Comparison of ENCODE assay signal across 8 cellular contexts in genomic region chr4:2260336-2261109, GRCh38. TPM values are rescaled to one million over a fixed set of nuclear protein-coding genes. Genes with fewer than 3 reads are reported as not detected.
A peak's percentile ranks its signal among the peaks of the same experiment; 100 is the strongest.
DNase-seq lines count a peak whose midpoint lies in the region; ATAC-seq, FAIRE-seq and TF ChIP-seq lines count a peak whose summit lies in the region.

No MANE protein-coding gene starts in this region.

- H3K9me3 ChIP-seq in left ventricle myocardium inferior (replicated peaks) (no peaks in the 10 kb centered on the region), sigmoid colon (no peaks in the 10 kb centered on the region)

- no peaks in the 10 kb centered on the region for H3K36me3 ChIP-seq in GM23338 (ENCODE audit: insufficient read depth)
- no peaks in the 10 kb centered on the region for H3K36me3 ChIP-seq in left ventricle myocardium inferior
- H3K36me3 ChIP-seq in sigmoid colon, result peaks cover 0 to 7% (median 0%) of the 10 kb centered on the region in 4 donors

- H3K27me3 ChIP-seq in GM23338 (ENCODE audit: insufficient read depth), result 0 out of 2 replicates have a peak, but pooled peaks cover 4% of the 10 kb centered on the region
- no peaks in the 10 kb centered on the region for H3K27me3 ChIP-seq in left ventricle myocardium inferior (ENCODE audit: low read depth)
- H3K27me3 ChIP-seq in sigmoid colon, result no peaks in the 10 kb centered on the region

- H3K4me1 ChIP-seq in GM23338 (ENCODE audit: insufficient read depth) (no peaks in the 10 kb centered on the region), left ventricle myocardium inferior (peaks cover 91% of the 10 kb centered on the region), sigmoid colon (peaks cover 0 to 87% (median 73%) of the 10 kb centered on the region in 4 donors)

- H3K4me3 Mint-ChIP-seq in GM23338, result peak overlapping the region; percentile 65; the same call in 2 of the 3 replicates
- H3K4me3 Mint-ChIP-seq in activated T-cell treated with anti-CD3 and anti-CD28 coated beads, Interleukin-2, amount 50 U/mL, for 72 hours, result peak overlapping the region; percentile 79

- H3K27ac ChIP-seq in GM23338 (ENCODE audit: low read depth) (no peak overlapping the region), left ventricle myocardium inferior (replicated peaks) (peak overlapping the region; percentile 100), sigmoid colon (peak overlapping the region; percentile 87 to 96 (median 94))

- H3K9me3 Mint-ChIP-seq in GM23338, result no peaks in the 10 kb centered on the region
- H3K9me3 Mint-ChIP-seq in activated T-cell treated with anti-CD3 and anti-CD28 coated beads, Interleukin-2, amount 50 U/mL, for 72 hours, result no peaks in the 10 kb centered on the region

- intact Hi-C loops in left ventricle myocardium inferior (cut with micrococcal nuclease) (no loop called here), sigmoid colon (cut with DNase I) (loop anchor here (5.0 to 10.0 kb wide), 3 partner anchors 104 to 497 kb away; partner anchors contain the start of genes CFAP99, TNIP2 and ZFYVE28)

- peak overlapping the region; percentile 87 for H3K4me2 ChIP-seq in GM23338

- no peak for TF ChIP-seq CTCF in GM23338 (conservative IDR thresholded peaks at IDR 0.05; ENCODE audit: low read depth in 2 of 2)
- TF ChIP-seq CTCF in left ventricle myocardium inferior (IDR thresholded peaks at IDR 0.05; ENCODE audit: borderline replicate concordance), result no peak
- TF ChIP-seq CTCF in sigmoid colon (IDR thresholded peaks at IDR 0.05), result no peak

- H3K27ac Mint-ChIP-seq in GM23338, result no peak overlapping the region
- no peak overlapping the region for H3K27ac Mint-ChIP-seq in activated T-cell treated with anti-CD3 and anti-CD28 coated beads, Interleukin-2, amount 50 U/mL, for 72 hours

- no peaks in the 10 kb centered on the region for H3K79me2 ChIP-seq in GM23338 (replicated peaks; ENCODE audit: insufficient read depth)

- no peaks in the 10 kb centered on the region for H3F3A ChIP-seq in GM23338 (replicated peaks; ENCODE audit: low read depth)

- ATAC-seq in GM23338 (no peak), GM18520 (IDR thresholded peaks at IDR 0.05; ENCODE audit: unreplicated experiment) (no peak)
- ATAC-seq in activated T-cell treated with anti-CD3 and anti-CD28 coated beads, Interleukin-2, amount 50 U/mL, for 72 hours (replicated peaks in 1 of 2), result no peak

- no peaks in the 10 kb centered on the region for H3K36me3 Mint-ChIP-seq in GM23338 (ENCODE audit: low read depth)
- H3K36me3 Mint-ChIP-seq in activated T-cell treated with anti-CD3 and anti-CD28 coated beads, Interleukin-2, amount 50 U/mL, for 72 hours (ENCODE audit: insufficient read depth in 2 of 2), result no peaks in the 10 kb centered on the region

- FAIRE-seq in frontal cortex (lab: Jason Lieb, UNC) (no peak), GM19239 (lab: Jason Lieb, UNC) (no peak)

- peaks cover 13% of the 10 kb centered on the region for H3K4me1 Mint-ChIP-seq in GM23338
- no peaks in the 10 kb centered on the region for H3K4me1 Mint-ChIP-seq in activated T-cell treated with anti-CD3 and anti-CD28 coated beads, Interleukin-2, amount 50 U/mL, for 72 hours (ENCODE audit: low read depth)

- H3K9me2 ChIP-seq in GM23338 (ENCODE audit: insufficient read depth), result no peaks in the 10 kb centered on the region

- 46 to 50% methylated on average over 23 of the region's 23 CpGs for WGBS in sigmoid colon, 2 donors

- TF ChIP-seq EP300 in sigmoid colon (IDR thresholded peaks at IDR 0.05), result no peak

- H2AFZ ChIP-seq in GM23338, result no peak overlapping the region

- H3K27me3 Mint-ChIP-seq in GM23338 (ENCODE audit: insufficient read depth, low read depth, poor library complexity), result peaks cover 7% of the 10 kb centered on the region
- no peaks in the 10 kb centered on the region for H3K27me3 Mint-ChIP-seq in activated T-cell treated with anti-CD3 and anti-CD28 coated beads, Interleukin-2, amount 50 U/mL, for 72 hours (ENCODE audit: low read depth)

- no peaks in the 10 kb centered on the region for H4K20me1 ChIP-seq in GM23338 (replicated peaks; ENCODE audit: insufficient read depth)

- H3K4me3 ChIP-seq in GM23338 (peak overlapping the region; percentile 77), left ventricle myocardium inferior (peak overlapping the region; percentile 79), sigmoid colon (peak overlapping the region; percentile 92 to 97 (median 94))

- TF ChIP-seq POLR2A in sigmoid colon (IDR thresholded peaks at IDR 0.05), result no peak

- DNase-seq in GM23338 (ENCODE audit: low spot score) (no peak), left ventricle myocardium inferior (peak; percentile 22), sigmoid colon (peak; percentile 74), frontal cortex (ENCODE audit: low spot score in 2 of 2) (no peak), SHP77 treated with DMSO at 0.1 percent for 48 hours (lab: John Stamatoyannopoulos, UW) (no peak), GM19239 (ENCODE audit: insufficient read length, low spot score) (no peak)
- DNase-seq in activated T-cell treated with anti-CD3 and anti-CD28 coated beads, Interleukin-2, amount 50 U/mL, for 72 hours, result no peak

TF ChIP-seq in GM23338, 12 proteins besides CTCF, POLR2A, EP300 and RAD21 (continues in another document):
- no peak for TF ChIP-seq JUNB (IDR thresholded peaks at IDR 0.05; ENCODE audit: unreplicated experiment)

RNA-seq across cellular contexts. Expression of gene MXD4, which starts 1.4 kb away (rescaled TPM):
- 19.9 and 26.4 TPM in 2 replicates for total RNA-seq in GM23338 (2014; rRNA removed; shearing (Covaris generic))
- polyA plus RNA-seq in GM23338 (2016; fragmentation: Nextera tagmentation; extraction: Ambion mirVana) (6.9 and 11.5 TPM in 2 replicates), sigmoid colon (10 to 100 TPM; 25.0 to 32.8 (median 27.6) TPM)
- total RNA-seq in activated T-cell treated with anti-CD3 and anti-CD28 coated beads, Interleukin-2, amount 50 U/mL, for 72 hours, result 10 to 100 TPM; 10.1 to 11.3 TPM
- total RNA-seq in left ventricle myocardium inferior (40.4 TPM), sigmoid colon (10 to 100 TPM; 36.4 to 62.0 (median 38.7) TPM), frontal cortex (17.5 TPM)

RNA-seq across cellular contexts. Expression of gene HAUS3, which starts 18.6 kb away (rescaled TPM):
- total RNA-seq in GM23338 (2014; rRNA removed; shearing (Covaris generic)), result 23.7 and 36.0 TPM in 2 replicates
- polyA plus RNA-seq in GM23338 (2016; fragmentation: Nextera tagmentation; extraction: Ambion mirVana), result 16.3 and 21.4 TPM in 2 replicates
- 10 to 100 TPM; 21.0 to 21.7 TPM for total RNA-seq in activated T-cell treated with anti-CD3 and anti-CD28 coated beads, Interleukin-2, amount 50 U/mL, for 72 hours
- 6.4 TPM for total RNA-seq in left ventricle myocardium inferior
- total RNA-seq in sigmoid colon, result 10 to 100 TPM; 12.1 to 18.5 (median 16.4) TPM
- 1 to 10 TPM; 3.2 to 7.7 (median 6.0) TPM for polyA plus RNA-seq in sigmoid colon
- total RNA-seq in frontal cortex, result 42.0 TPM

RNA-seq across cellular contexts. Expression of gene POLN, which starts 18.6 kb away (rescaled TPM):
- 1.8 and 4.8 TPM in 2 replicates for total RNA-seq in GM23338 (2014; rRNA removed; shearing (Covaris generic))
- polyA plus RNA-seq in GM23338 (2016; fragmentation: Nextera tagmentation; extraction: Ambion mirVana), result 1.8 and 4.0 TPM in 2 replicates
- total RNA-seq in activated T-cell treated with anti-CD3 and anti-CD28 coated beads, Interleukin-2, amount 50 U/mL, for 72 hours, result 1 to 10 TPM; 4.6 TPM
- 2.2 TPM for total RNA-seq in left ventricle myocardium inferior
- 1 to 10 TPM; 1.8 to 9.4 (median 2.6) TPM for total RNA-seq in sigmoid colon
- 1 to 10 TPM in 1 of 3 donors, under 1 TPM in 1, not detected in 1; 0.60 to 1.1 TPM for polyA plus RNA-seq in sigmoid colon
- total RNA-seq in frontal cortex, result 8.6 TPM

Comparison
In these comparisons a context has a peak if more than half of its experiments do, and no peak if none do; other contexts are left out.
1. DNase-seq: peak in left ventricle myocardium inferior (single experiment) and sigmoid colon (single experiment); none in GM23338 (single experiment), activated T-cell treated with anti-CD3 and anti-CD28 coated beads, Interleukin-2, amount 50 U/mL, for 72 hours (0 of 2), frontal cortex (0 of 2), SHP77 treated with DMSO at 0.1 percent for 48 hours (single experiment) and GM19239 (single experiment).
2. Peak in every context shown above with its lines, with median percentiles within 50 percentile points of each other: H3K4me3 ChIP-seq.